In the genomic region with DNA sequence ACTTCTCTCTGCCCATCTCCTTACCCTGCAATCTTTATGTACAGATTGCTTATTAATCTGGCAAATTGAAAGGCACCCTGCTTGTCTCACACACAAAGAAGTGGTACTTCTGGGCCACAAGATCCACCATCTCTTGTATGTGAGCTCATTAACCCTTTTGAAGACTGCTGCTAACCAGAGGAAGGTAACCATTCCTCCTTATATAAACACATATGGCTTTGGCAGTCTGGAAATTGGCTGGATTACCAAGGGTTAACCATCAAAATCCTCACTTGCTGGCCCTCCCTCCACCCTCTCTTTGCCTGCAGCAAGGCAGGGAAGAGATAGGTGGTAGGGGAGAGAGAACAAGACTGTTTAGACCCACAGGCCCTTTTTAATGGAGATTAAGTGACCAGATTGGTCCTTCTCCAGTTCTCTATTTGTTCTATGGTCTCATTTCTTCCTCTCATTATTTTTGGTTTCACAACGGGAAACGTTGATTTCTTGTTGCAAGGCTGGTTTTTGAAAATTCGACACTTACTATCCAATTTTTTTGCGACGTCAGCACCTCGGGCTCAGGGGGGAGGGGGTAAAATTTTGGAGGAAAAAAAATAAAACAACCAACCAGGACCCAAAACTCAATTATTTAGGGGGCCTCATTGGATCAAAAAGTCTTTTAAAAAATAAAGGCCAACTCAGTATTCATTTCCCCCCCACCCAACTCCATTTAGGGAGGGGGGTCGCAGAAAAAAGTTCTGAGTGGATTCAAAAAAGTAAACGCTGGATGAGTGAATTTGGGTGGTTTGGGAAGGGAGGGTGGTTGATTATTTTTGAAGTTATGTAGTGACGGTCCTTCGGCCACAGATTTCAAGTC, we compare ENCODE assay signal across 1 cellular context.
TF ChIP-seq lines count a peak whose summit lies in the region.

No MANE protein-coding gene starts in this region.

TF ChIP-seq in A549, 52 proteins besides CTCF, POLR2A, EP300 and RAD21 (continued from another document):
- TF ChIP-seq HOXA7 (CRISPR knock-in tag; IDR thresholded peaks at IDR 0.05), result peak; percentile 13; the same call in 1 of the 2 replicates
- TF ChIP-seq ZSCAN20 (CRISPR knock-in tag; IDR thresholded peaks at IDR 0.05), result no peak
- TF ChIP-seq MAFK (IDR thresholded peaks at IDR 0.05; ENCODE audit: partially characterized antibody), result peak; percentile 92
- no peak for TF ChIP-seq CHD4 (IDR thresholded peaks at IDR 0.05; ENCODE audit: borderline replicate concordance)
- no peak; the same call in 1 of the 2 replicates for TF ChIP-seq FOXS1 (CRISPR knock-in tag; IDR thresholded peaks at IDR 0.05)
- peak; percentile 7; the same call in 1 of the 2 replicates for TF ChIP-seq TFCP2L1 (CRISPR knock-in tag; IDR thresholded peaks at IDR 0.05)
- no peak for TF ChIP-seq EHMT2 (IDR thresholded peaks at IDR 0.05; ENCODE audit: low read depth)
- TF ChIP-seq, protein P1, sequence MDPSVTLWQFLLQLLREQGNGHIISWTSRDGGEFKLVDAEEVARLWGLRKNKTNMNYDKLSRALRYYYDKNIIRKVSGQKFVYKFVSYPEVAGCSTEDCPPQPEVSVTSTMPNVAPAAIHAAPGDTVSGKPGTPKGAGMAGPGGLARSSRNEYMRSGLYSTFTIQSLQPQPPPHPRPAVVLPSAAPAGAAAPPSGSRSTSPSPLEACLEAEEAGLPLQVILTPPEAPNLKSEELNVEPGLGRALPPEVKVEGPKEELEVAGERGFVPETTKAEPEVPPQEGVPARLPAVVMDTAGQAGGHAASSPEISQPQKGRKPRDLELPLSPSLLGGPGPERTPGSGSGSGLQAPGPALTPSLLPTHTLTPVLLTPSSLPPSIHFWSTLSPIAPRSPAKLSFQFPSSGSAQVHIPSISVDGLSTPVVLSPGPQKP (IDR thresholded peaks at IDR 0.05; ENCODE audit: low read depth, low read length), result no peak
